ENCODE assay signal across 2 cellular contexts in the genomic region with DNA sequence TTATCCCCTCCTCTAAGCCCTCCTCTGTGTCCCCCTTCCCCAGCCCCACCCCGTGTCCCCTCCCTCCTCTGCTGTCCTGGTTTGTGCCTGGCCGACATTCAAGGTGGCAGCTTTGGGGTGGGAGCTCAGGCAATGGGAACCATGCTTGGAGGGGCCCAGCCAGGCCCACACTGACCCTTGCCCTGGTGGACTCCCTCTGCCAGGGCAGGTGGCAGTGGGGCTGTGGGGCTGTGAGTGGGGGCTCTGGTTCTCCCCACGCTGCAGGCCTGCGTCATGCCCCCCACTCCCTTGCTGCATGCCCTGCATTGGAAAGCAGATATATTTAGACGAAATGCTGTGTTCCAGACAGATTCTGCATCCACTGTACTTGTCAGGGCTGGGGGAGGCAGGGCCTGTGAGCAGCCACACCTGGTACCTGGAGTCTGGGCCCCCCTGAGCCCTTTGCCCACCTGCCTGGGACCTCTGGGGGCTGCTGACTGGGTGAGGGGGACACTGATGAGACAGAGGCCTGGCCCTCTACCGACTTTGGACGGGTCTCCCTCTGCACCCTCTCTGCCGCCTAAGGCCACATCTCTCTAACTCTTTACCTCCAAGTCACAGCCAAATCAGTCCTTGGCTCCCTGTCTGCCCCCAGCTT.
TF ChIP-seq lines count a peak whose summit lies in the region.

No MANE protein-coding gene starts in this region.

TF ChIP-seq in GM23338, 12 proteins besides CTCF, POLR2A, EP300 and RAD21 (continues in another document):
- TF ChIP-seq STAT1 (IDR thresholded peaks at IDR 0.05; ENCODE audit: unreplicated experiment), result no peak
- TF ChIP-seq, protein P1, sequence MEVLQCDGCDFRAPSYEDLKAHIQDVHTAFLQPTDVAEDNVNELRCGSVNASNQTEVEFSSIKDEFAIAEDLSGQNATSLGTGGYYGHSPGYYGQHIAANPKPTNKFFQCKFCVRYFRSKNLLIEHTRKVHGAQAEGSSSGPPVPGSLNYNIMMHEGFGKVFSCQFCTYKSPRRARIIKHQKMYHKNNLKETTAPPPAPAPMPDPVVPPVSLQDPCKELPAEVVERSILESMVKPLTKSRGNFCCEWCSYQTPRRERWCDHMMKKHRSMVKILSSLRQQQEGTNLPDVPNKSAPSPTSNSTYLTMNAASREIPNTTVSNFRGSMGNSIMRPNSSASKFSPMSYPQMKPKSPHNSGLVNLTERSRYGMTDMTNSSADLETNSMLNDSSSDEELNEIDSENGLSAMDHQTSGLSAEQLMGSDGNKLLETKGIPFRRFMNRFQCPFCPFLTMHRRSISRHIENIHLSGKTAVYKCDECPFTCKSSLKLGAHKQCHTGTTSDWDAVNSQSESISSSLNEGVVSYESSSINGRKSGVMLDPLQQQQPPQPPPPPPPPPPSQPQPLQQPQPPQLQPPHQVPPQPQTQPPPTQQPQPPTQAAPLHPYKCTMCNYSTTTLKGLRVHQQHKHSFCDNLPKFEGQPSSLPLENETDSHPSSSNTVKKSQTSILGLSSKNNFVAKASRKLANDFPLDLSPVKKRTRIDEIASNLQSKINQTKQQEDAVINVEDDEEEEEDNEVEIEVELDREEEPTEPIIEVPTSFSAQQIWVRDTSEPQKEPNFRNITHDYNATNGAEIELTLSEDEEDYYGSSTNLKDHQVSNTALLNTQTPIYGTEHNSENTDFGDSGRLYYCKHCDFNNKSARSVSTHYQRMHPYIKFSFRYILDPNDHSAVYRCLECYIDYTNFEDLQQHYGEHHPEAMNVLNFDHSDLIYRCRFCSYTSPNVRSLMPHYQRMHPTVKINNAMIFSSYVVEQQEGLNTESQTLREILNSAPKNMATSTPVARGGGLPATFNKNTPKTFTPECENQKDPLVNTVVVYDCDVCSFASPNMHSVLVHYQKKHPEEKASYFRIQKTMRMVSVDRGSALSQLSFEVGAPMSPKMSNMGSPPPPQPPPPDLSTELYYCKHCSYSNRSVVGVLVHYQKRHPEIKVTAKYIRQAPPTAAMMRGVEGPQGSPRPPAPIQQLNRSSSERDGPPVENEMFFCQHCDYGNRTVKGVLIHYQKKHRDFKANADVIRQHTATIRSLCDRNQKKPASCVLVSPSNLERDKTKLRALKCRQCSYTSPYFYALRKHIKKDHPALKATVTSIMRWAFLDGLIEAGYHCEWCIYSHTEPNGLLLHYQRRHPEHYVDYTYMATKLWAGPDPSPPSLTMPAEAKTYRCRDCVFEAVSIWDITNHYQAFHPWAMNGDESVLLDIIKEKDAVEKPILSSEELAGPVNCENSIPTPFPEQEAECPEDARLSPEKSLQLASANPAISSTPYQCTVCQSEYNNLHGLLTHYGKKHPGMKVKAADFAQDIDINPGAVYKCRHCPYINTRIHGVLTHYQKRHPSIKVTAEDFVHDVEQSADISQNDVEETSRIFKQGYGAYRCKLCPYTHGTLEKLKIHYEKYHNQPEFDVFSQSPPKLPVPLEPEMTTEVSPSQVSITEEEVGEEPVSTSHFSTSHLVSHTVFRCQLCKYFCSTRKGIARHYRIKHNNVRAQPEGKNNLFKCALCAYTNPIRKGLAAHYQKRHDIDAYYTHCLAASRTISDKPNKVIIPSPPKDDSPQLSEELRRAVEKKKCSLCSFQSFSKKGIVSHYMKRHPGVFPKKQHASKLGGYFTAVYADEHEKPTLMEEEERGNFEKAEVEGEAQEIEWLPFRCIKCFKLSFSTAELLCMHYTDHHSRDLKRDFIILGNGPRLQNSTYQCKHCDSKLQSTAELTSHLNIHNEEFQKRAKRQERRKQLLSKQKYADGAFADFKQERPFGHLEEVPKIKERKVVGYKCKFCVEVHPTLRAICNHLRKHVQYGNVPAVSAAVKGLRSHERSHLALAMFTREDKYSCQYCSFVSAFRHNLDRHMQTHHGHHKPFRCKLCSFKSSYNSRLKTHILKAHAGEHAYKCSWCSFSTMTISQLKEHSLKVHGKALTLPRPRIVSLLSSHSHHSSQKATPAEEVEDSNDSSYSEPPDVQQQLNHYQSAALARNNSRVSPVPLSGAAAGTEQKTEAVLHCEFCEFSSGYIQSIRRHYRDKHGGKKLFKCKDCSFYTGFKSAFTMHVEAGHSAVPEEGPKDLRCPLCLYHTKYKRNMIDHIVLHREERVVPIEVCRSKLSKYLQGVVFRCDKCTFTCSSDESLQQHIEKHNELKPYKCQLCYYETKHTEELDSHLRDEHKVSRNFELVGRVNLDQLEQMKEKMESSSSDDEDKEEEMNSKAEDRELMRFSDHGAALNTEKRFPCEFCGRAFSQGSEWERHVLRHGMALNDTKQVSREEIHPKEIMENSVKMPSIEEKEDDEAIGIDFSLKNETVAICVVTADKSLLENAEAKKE (CRISPR knock-in tag; IDR thresholded peaks at IDR 0.05), result no peak
- no peak for TF ChIP-seq EZH2 (IDR thresholded peaks at IDR 0.05; ENCODE audit: low read depth, unreplicated experiment)
- no peak for TF ChIP-seq ZNF331 (CRISPR knock-in tag; IDR thresholded peaks at IDR 0.05; ENCODE audit: low read depth)
- no peak for TF ChIP-seq POLR2AphosphoS5 (IDR thresholded peaks at IDR 0.05; ENCODE audit: low read depth)
- no peak for TF ChIP-seq ZNF114 (CRISPR knock-in tag; IDR thresholded peaks at IDR 0.05)
- no peak for TF ChIP-seq NANOG (IDR thresholded peaks at IDR 0.05; ENCODE audit: borderline replicate concordance)
- TF ChIP-seq, protein P2, sequence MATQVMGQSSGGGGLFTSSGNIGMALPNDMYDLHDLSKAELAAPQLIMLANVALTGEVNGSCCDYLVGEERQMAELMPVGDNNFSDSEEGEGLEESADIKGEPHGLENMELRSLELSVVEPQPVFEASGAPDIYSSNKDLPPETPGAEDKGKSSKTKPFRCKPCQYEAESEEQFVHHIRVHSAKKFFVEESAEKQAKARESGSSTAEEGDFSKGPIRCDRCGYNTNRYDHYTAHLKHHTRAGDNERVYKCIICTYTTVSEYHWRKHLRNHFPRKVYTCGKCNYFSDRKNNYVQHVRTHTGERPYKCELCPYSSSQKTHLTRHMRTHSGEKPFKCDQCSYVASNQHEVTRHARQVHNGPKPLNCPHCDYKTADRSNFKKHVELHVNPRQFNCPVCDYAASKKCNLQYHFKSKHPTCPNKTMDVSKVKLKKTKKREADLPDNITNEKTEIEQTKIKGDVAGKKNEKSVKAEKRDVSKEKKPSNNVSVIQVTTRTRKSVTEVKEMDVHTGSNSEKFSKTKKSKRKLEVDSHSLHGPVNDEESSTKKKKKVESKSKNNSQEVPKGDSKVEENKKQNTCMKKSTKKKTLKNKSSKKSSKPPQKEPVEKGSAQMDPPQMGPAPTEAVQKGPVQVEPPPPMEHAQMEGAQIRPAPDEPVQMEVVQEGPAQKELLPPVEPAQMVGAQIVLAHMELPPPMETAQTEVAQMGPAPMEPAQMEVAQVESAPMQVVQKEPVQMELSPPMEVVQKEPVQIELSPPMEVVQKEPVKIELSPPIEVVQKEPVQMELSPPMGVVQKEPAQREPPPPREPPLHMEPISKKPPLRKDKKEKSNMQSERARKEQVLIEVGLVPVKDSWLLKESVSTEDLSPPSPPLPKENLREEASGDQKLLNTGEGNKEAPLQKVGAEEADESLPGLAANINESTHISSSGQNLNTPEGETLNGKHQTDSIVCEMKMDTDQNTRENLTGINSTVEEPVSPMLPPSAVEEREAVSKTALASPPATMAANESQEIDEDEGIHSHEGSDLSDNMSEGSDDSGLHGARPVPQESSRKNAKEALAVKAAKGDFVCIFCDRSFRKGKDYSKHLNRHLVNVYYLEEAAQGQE (IDR thresholded peaks at IDR 0.05; ENCODE audit: unreplicated experiment), result no peak
- TF ChIP-seq CREB1 (CRISPR knock-in tag; IDR thresholded peaks at IDR 0.05; ENCODE audit: low read depth), result no peak
- no peak for TF ChIP-seq EZH2phosphoT487 (IDR thresholded peaks at IDR 0.05; ENCODE audit: unreplicated experiment)

TF ChIP-seq in H1, 55 proteins besides CTCF, POLR2A, EP300 and RAD21:
- TF ChIP-seq RBBP5 (IDR thresholded peaks at IDR 0.05; ENCODE audit: borderline replicate concordance, low read depth, low read length) (no peak), SP4 (IDR thresholded peaks at IDR 0.05; ENCODE audit: low read length) (no peak), TAF7 (optimal IDR thresholded peaks at IDR 0.05; ENCODE audit: borderline replicate concordance, low read depth, low read length) (no peak), TAF1 (IDR thresholded peaks at IDR 0.05; ENCODE audit: low read depth, low read length) (no peak), FOSL1 (IDR thresholded peaks at IDR 0.05; ENCODE audit: insufficient read depth, low read depth, low read length) (no peak), TCF12 (IDR thresholded peaks at IDR 0.05; ENCODE audit: low read depth, low read length) (no peak)
- TF ChIP-seq, protein P3, sequence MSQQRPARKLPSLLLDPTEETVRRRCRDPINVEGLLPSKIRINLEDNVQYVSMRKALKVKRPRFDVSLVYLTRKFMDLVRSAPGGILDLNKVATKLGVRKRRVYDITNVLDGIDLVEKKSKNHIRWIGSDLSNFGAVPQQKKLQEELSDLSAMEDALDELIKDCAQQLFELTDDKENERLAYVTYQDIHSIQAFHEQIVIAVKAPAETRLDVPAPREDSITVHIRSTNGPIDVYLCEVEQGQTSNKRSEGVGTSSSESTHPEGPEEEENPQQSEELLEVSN (IDR thresholded peaks at IDR 0.05), result no peak
